ENCODE assay signal across 10 cellular contexts in genomic region chr22:37126882-37127281, GRCh38. TPM values are rescaled to one million over a fixed set of nuclear protein-coding genes. Genes with fewer than 3 reads are reported as not detected.
DNase-seq lines count a peak whose midpoint lies in the region; ATAC-seq and TF ChIP-seq lines count a peak whose summit lies in the region.
"Had no signal": no experiment of that assay in that cellular context is flagged by ENCODE, and none has a peak within 500 bp of the region (broad histone marks: within the 10 kb centered on the region; RNA-seq: fewer than 3 reads in every experiment).

No MANE protein-coding gene starts in this region.

- in situ Hi-C loops in Panc1 (cut with HindIII; ENCODE audit: low pct_unique_long_range_greater_than_20kb, low sequenced_read_pairs) = no loop called here

- no peak overlapping the region for H3K4me3 Mint-ChIP-seq in activated T-cell treated with anti-CD3 and anti-CD28 coated beads, Interleukin-2, amount 50 U/mL, for 24 hours
- no peak overlapping the region for H3K4me3 Mint-ChIP-seq in activated T-cell treated with anti-CD3 and anti-CD28 coated beads, Interleukin-2, amount 50 U/mL, for 4 hours
- H3K4me3 Mint-ChIP-seq in stimulated activated effector memory CD8-positive, alpha-beta T cell treated with anti-CD3 and anti-CD28 coated beads, Interleukin-12 subunit alpha, Interleukin-12 subunit beta, amount 100 ng/mL, for 72 hours = peak overlapping the region; percentile 16

- H3K27ac ChIP-seq in Panc1 (ENCODE audit: low read length) = no peak overlapping the region

- no peaks in the 10 kb centered on the region for H3K9me3 Mint-ChIP-seq in activated T-cell treated with anti-CD3 and anti-CD28 coated beads, Interleukin-2, amount 50 U/mL, for 24 hours
- H3K9me3 Mint-ChIP-seq in activated T-cell treated with anti-CD3 and anti-CD28 coated beads, Interleukin-2, amount 50 U/mL, for 4 hours = no peaks in the 10 kb centered on the region
- no peaks in the 10 kb centered on the region for H3K9me3 Mint-ChIP-seq in stimulated activated effector memory CD8-positive, alpha-beta T cell treated with anti-CD3 and anti-CD28 coated beads, Interleukin-12 subunit alpha, Interleukin-12 subunit beta, amount 100 ng/mL, for 72 hours

- no peak for ATAC-seq in activated T-cell treated with anti-CD3 and anti-CD28 coated beads, Interleukin-2, amount 50 U/mL, for 4 hours
- ATAC-seq in Panc1 = peak; percentile 63
- ATAC-seq in stimulated activated effector memory CD8-positive, alpha-beta T cell treated with anti-CD3 and anti-CD28 coated beads, Interleukin-12 subunit alpha, Interleukin-12 subunit beta, amount 100 ng/mL, for 72 hours = peak; percentile 20

- no peaks in the 10 kb centered on the region for H3K4me1 ChIP-seq in Panc1 (ENCODE audit: control insufficient read depth, insufficient read depth, low read length)

- no peaks in the 10 kb centered on the region for H3K36me3 ChIP-seq in Panc1 (ENCODE audit: control insufficient read depth, insufficient read depth, low read length)

- H3K4me1 Mint-ChIP-seq in activated T-cell treated with anti-CD3 and anti-CD28 coated beads, Interleukin-2, amount 50 U/mL, for 24 hours (ENCODE audit: low read depth) = peaks cover 60% of the 10 kb centered on the region
- H3K4me1 Mint-ChIP-seq in activated T-cell treated with anti-CD3 and anti-CD28 coated beads, Interleukin-2, amount 50 U/mL, for 4 hours (ENCODE audit: low read depth) = peaks cover 36% of the 10 kb centered on the region
- H3K4me1 Mint-ChIP-seq in stimulated activated effector memory CD8-positive, alpha-beta T cell treated with anti-CD3 and anti-CD28 coated beads, Interleukin-12 subunit alpha, Interleukin-12 subunit beta, amount 100 ng/mL, for 72 hours = peaks cover 78% of the 10 kb centered on the region

- H3K27me3 ChIP-seq in Panc1 (ENCODE audit: control insufficient read depth, insufficient read depth, low read length) = no peaks in the 10 kb centered on the region

- no peaks in the 10 kb centered on the region for H3K27me3 Mint-ChIP-seq in activated T-cell treated with anti-CD3 and anti-CD28 coated beads, Interleukin-2, amount 50 U/mL, for 24 hours
- no peaks in the 10 kb centered on the region for H3K27me3 Mint-ChIP-seq in activated T-cell treated with anti-CD3 and anti-CD28 coated beads, Interleukin-2, amount 50 U/mL, for 4 hours (ENCODE audit: low read depth)

- no peak for DNase-seq in activated T-cell treated with anti-CD3 and anti-CD28 coated beads, Interleukin-2, amount 50 U/mL, for 24 hours
- no peak for DNase-seq in activated T-cell treated with anti-CD3 and anti-CD28 coated beads, Interleukin-2, amount 50 U/mL, for 4 hours
- DNase-seq in Panc1 (ENCODE audit: low read depth, low spot score) (no peak), ecto neural progenitor cell (ENCODE audit: low spot score) (peak; percentile 65), mucosa of gallbladder (ENCODE audit: low spot score) (no peak), DMS53 (lab: John Stamatoyannopoulos, UW) (no peak), NCI-H1436 (lab: John Stamatoyannopoulos, UW) (no peak)
- DNase-seq in stimulated activated effector memory CD8-positive, alpha-beta T cell treated with anti-CD3 and anti-CD28 coated beads, Interleukin-12 subunit alpha, Interleukin-12 subunit beta, amount 100 ng/mL, for 72 hours (ENCODE audit: low spot score in 2 of 2) = peak in 1 of 2 donors; percentile 46
- DNase-seq: C1 segment of cervical spinal cord had no signal

- H3K9me3 ChIP-seq in Panc1 (ENCODE audit: control insufficient read depth, insufficient read depth, low read depth, low read length) = no peaks in the 10 kb centered on the region

- POLR2A ChIA-PET in Panc1 (lab: Charles Lee) = no interaction called here

- CTCF ChIA-PET in Panc1 (lab: Charles Lee) = interaction anchor here (0.6 to 0.7 kb wide), 2 partner anchors 52 to 73 kb away, joined by 3 read pairs; no protein-coding TSS in a partner anchor

- TF ChIP-seq CTCF in Panc1 (IDR thresholded peaks at IDR 0.05) = peak; percentile 74; the same call in 1 of the 2 replicates

- peaks cover 95% of the 10 kb centered on the region for H3K36me3 Mint-ChIP-seq in activated T-cell treated with anti-CD3 and anti-CD28 coated beads, Interleukin-2, amount 50 U/mL, for 24 hours (ENCODE audit: low read depth)
- H3K36me3 Mint-ChIP-seq in activated T-cell treated with anti-CD3 and anti-CD28 coated beads, Interleukin-2, amount 50 U/mL, for 4 hours (ENCODE audit: insufficient read depth) = peaks cover 24% of the 10 kb centered on the region
- peaks cover 94% of the 10 kb centered on the region for H3K36me3 Mint-ChIP-seq in stimulated activated effector memory CD8-positive, alpha-beta T cell treated with anti-CD3 and anti-CD28 coated beads, Interleukin-12 subunit alpha, Interleukin-12 subunit beta, amount 100 ng/mL, for 72 hours

- H3K4me3 ChIP-seq in Panc1 (ENCODE audit: low read depth in 2 of 2, low read length in 2 of 2) = no peak overlapping the region

- BruUV-seq in Panc1 (replicated peaks; lab: Mats Ljungman, UMichigan) = no TSS peak

- intact Hi-C loops in Panc1 (cut with micrococcal nuclease; ENCODE audit: unreplicated experiment) = no loop called here

- peak overlapping the region; percentile 90 for H3K27ac Mint-ChIP-seq in activated T-cell treated with anti-CD3 and anti-CD28 coated beads, Interleukin-2, amount 50 U/mL, for 24 hours
- H3K27ac Mint-ChIP-seq in stimulated activated effector memory CD8-positive, alpha-beta T cell treated with anti-CD3 and anti-CD28 coated beads, Interleukin-12 subunit alpha, Interleukin-12 subunit beta, amount 100 ng/mL, for 72 hours = peak overlapping the region; percentile 95

RNA-seq across cellular contexts. Expression of gene TMPRSS6, which starts 17.4 kb away (rescaled TPM):
- total RNA-seq in activated T-cell treated with anti-CD3 and anti-CD28 coated beads, Interleukin-2, amount 50 U/mL, for 4 hours = 1 to 10 TPM in 1 of 3 donors, under 1 TPM in 2; 0.76 to 1.3 (median 0.89) TPM
- total RNA-seq in Panc1 (2021; ENCODE audit: unreplicated experiment) (not detected), mucosa of gallbladder (9.2 TPM)
- polyA plus RNA-seq in Panc1 (2012; ENCODE audit: insufficient read length) = 0.07 TPM
- polyA plus RNA-seq: neural cell had no signal

RNA-seq across cellular contexts. Expression of gene IL2RB, which starts 22.8 kb away (rescaled TPM):
- 100 to 1,000 TPM; 178 to 212 (median 206) TPM for total RNA-seq in activated T-cell treated with anti-CD3 and anti-CD28 coated beads, Interleukin-2, amount 50 U/mL, for 4 hours
- 1.0 TPM for total RNA-seq in Panc1 (2021; ENCODE audit: unreplicated experiment)
- 0.59 TPM for polyA plus RNA-seq in Panc1 (2012; ENCODE audit: insufficient read length)
- total RNA-seq in mucosa of gallbladder = 6.0 TPM
- polyA plus RNA-seq: neural cell had no signal

Comparison
In these comparisons a context has a peak if more than half of its experiments do, and no peak if none do; other contexts are left out.
1. ATAC-seq: peak in Panc1 (single experiment) and stimulated activated effector memory CD8-positive, alpha-beta T cell treated with anti-CD3 and anti-CD28 coated beads, Interleukin-12 subunit alpha, Interleukin-12 subunit beta, amount 100 ng/mL, for 72 hours (single experiment); none in activated T-cell treated with anti-CD3 and anti-CD28 coated beads, Interleukin-2, amount 50 U/mL, for 4 hours (0 of 2).
2. RNA of gene IL2RB, which starts 22.8 kb away (total RNA-seq): 178 to 212 TPM in activated T-cell treated with anti-CD3 and anti-CD28 coated beads, Interleukin-2, amount 50 U/mL, for 4 hours; 6.0 TPM in mucosa of gallbladder (single experiment) and 1.0 TPM in Panc1 (single experiment); every median in the first group is over 10 times any median in the second.